8 cellular contexts compared by ENCODE assay signal in the genomic region with DNA sequence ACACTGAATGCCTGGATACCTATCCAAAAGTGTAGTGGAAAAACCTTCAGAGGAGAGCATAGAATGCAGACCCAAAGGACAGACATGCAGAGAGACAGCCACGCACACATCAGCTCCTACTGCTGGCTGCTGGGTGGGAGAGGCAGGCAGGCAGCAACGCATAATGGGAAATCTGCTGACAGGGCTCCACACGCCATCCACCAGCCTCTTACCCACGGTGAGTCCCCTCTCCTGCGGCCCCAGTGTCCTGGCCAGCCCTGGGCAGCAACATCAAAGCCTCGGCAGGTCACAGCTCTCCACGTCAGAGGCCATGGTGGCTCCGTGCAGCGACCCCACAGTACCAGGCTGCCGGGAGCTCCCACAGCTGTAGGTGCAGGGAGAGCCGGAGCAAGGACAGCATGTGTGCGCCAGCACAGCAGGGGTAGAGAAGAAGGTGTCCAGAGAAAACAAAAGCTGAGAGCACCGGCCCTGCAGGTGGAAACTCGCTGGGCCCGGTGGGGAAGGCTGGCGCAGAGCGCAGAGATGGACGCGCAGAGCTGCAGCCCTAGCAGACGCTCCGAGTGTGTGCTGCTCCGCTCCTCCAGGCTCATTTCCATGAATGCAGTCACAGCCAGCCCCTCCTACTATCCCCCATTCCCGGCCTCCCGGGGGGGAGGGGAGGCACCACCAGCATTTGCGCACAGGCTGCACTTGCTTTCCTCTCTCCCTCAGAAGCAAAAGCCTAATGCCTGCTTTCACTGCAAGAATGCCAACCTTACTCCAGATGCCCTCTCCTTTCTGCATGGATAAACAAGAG. TPM values are rescaled to one million over a fixed set of nuclear protein-coding genes. Genes with fewer than 3 reads are reported as not detected.
DNase-seq lines count a peak whose midpoint lies in the region; ATAC-seq lines count a peak whose summit lies in the region.

No MANE protein-coding gene starts in this region.

- ATAC-seq in stimulated activated naive CD8-positive, alpha-beta T cell treated with anti-CD3 and anti-CD28 coated beads, Interleukin-15, Interleukin-2, amounts not matched to agents 100 U/mL and 50 U/mL, for 24 hours, result no peak
- no peak for ATAC-seq in GM19455 (IDR thresholded peaks at IDR 0.05; ENCODE audit: unreplicated experiment)
- ATAC-seq in GM19035 (IDR thresholded peaks at IDR 0.05; ENCODE audit: unreplicated experiment), result no peak

- no peak for DNase-seq in stimulated activated naive CD8-positive, alpha-beta T cell treated with anti-CD3 and anti-CD28 coated beads, Interleukin-15, Interleukin-2, amounts not matched to agents 100 U/mL and 50 U/mL, for 24 hours
- DNase-seq in astrocyte of the hippocampus (ENCODE audit: low read depth, low spot score), result peak; percentile 75
- DNase-seq in islet precursor cell, result peak; percentile 93
- peak; percentile 96 for DNase-seq in superior temporal gyrus (ENCODE audit: extremely low spot score)
- DNase-seq in A172 (ENCODE audit: low spot score), result no peak

- H3K9me3 Mint-ChIP-seq in stimulated activated naive CD8-positive, alpha-beta T cell treated with anti-CD3 and anti-CD28 coated beads, Interleukin-15, Interleukin-2, amounts not matched to agents 100 ng/mL and 50 ng/mL, for 24 hours, result no peaks in the 10 kb centered on the region

- H3K4me1 Mint-ChIP-seq in stimulated activated naive CD8-positive, alpha-beta T cell treated with anti-CD3 and anti-CD28 coated beads, Interleukin-15, Interleukin-2, amounts not matched to agents 100 ng/mL and 50 ng/mL, for 24 hours (ENCODE audit: low read depth), result peaks cover 99% of the 10 kb centered on the region

- no peak overlapping the region for H3K4me3 Mint-ChIP-seq in stimulated activated naive CD8-positive, alpha-beta T cell treated with anti-CD3 and anti-CD28 coated beads, Interleukin-15, Interleukin-2, amounts not matched to agents 100 ng/mL and 50 ng/mL, for 24 hours

- H3K27ac Mint-ChIP-seq in stimulated activated naive CD8-positive, alpha-beta T cell treated with anti-CD3 and anti-CD28 coated beads, Interleukin-15, Interleukin-2, amounts not matched to agents 100 ng/mL and 50 ng/mL, for 24 hours, result peak overlapping the region; percentile 76

- H3K27me3 Mint-ChIP-seq in stimulated activated naive CD8-positive, alpha-beta T cell treated with anti-CD3 and anti-CD28 coated beads, Interleukin-15, Interleukin-2, amounts not matched to agents 100 ng/mL and 50 ng/mL, for 24 hours, result no peaks in the 10 kb centered on the region

- H3K36me3 Mint-ChIP-seq in stimulated activated naive CD8-positive, alpha-beta T cell treated with anti-CD3 and anti-CD28 coated beads, Interleukin-15, Interleukin-2, amounts not matched to agents 100 ng/mL and 50 ng/mL, for 24 hours (ENCODE audit: low read depth), result peaks cover 14% of the 10 kb centered on the region

RNA-seq across cellular contexts. Expression of gene CYTH1, which starts 58.9 kb away (rescaled TPM):
- total RNA-seq in A172 (2014; rRNA removed; shearing (Covaris generic)), result 25.5 and 43.3 TPM in 2 replicates

Comparison
In these comparisons a context has a peak if more than half of its experiments do, and no peak if none do; other contexts are left out.
1. DNase-seq: peak in astrocyte of the hippocampus (single experiment), islet precursor cell (single experiment) and superior temporal gyrus (single experiment); none in stimulated activated naive CD8-positive, alpha-beta T cell treated with anti-CD3 and anti-CD28 coated beads, Interleukin-15, Interleukin-2, amounts not matched to agents 100 U/mL and 50 U/mL, for 24 hours (single experiment) and A172 (single experiment).